Comparison of ENCODE assay signal across 2 cellular contexts in the genomic region with DNA sequence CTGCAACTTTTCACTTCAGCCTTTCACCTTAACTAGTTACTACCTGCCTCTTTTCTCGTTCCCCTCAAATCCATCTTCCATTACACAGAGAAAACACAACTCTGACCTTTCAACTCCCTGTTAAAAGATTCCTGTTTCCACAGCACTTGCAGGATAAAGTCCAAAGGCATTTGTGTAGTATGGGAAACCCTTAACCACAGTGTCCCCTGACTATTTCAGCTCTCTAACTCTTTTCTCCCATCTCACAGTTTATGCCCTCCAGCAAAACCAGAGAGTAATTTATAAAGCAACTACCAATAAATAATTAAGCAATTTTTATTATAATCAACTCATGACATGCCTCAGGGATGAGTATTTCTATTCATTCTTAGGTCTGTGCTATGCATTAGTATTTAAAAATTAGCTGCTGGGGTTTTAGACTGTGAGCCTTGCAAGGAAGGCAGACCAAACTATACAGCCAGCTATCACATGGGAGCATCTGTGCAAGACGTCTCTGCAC.
TF ChIP-seq lines count a peak whose summit lies in the region.

No MANE protein-coding gene starts in this region.

TF ChIP-seq in SK-N-SH, 30 proteins besides CTCF, POLR2A, EP300 and RAD21 (continued from another document):
- TF ChIP-seq, protein P1, sequence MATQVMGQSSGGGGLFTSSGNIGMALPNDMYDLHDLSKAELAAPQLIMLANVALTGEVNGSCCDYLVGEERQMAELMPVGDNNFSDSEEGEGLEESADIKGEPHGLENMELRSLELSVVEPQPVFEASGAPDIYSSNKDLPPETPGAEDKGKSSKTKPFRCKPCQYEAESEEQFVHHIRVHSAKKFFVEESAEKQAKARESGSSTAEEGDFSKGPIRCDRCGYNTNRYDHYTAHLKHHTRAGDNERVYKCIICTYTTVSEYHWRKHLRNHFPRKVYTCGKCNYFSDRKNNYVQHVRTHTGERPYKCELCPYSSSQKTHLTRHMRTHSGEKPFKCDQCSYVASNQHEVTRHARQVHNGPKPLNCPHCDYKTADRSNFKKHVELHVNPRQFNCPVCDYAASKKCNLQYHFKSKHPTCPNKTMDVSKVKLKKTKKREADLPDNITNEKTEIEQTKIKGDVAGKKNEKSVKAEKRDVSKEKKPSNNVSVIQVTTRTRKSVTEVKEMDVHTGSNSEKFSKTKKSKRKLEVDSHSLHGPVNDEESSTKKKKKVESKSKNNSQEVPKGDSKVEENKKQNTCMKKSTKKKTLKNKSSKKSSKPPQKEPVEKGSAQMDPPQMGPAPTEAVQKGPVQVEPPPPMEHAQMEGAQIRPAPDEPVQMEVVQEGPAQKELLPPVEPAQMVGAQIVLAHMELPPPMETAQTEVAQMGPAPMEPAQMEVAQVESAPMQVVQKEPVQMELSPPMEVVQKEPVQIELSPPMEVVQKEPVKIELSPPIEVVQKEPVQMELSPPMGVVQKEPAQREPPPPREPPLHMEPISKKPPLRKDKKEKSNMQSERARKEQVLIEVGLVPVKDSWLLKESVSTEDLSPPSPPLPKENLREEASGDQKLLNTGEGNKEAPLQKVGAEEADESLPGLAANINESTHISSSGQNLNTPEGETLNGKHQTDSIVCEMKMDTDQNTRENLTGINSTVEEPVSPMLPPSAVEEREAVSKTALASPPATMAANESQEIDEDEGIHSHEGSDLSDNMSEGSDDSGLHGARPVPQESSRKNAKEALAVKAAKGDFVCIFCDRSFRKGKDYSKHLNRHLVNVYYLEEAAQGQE (IDR thresholded peaks at IDR 0.05; ENCODE audit: low read depth, low read length): no peak
- TF ChIP-seq CHD2 (IDR thresholded peaks at IDR 0.05; ENCODE audit: low read length, partially characterized antibody) (no peak), GABPA (IDR thresholded peaks at IDR 0.05; ENCODE audit: low read depth) (no peak), SIN3A (IDR thresholded peaks at IDR 0.05; ENCODE audit: borderline replicate concordance, low read depth, low read length) (no peak), ELF1 (IDR thresholded peaks at IDR 0.05) (no peak), MEF2A (IDR thresholded peaks at IDR 0.05; ENCODE audit: borderline replicate concordance, low read depth) (no peak), GATA2 (CRISPR knock-in tag; IDR thresholded peaks at IDR 0.05) (no peak), SMC3 (IDR thresholded peaks at IDR 0.05; ENCODE audit: low read depth, low read length) (no peak), YY1 (IDR thresholded peaks at IDR 0.05; ENCODE audit: low read depth) (no peak), TCF12 (IDR thresholded peaks at IDR 0.05) (no peak), EZH2phosphoT487 (IDR thresholded peaks at IDR 0.05; ENCODE audit: borderline replicate concordance, low read depth) (no peak), TAF1 (IDR thresholded peaks at IDR 0.05; ENCODE audit: borderline replicate concordance, low read depth, low read length) (no peak)
- TF ChIP-seq, protein P2, sequence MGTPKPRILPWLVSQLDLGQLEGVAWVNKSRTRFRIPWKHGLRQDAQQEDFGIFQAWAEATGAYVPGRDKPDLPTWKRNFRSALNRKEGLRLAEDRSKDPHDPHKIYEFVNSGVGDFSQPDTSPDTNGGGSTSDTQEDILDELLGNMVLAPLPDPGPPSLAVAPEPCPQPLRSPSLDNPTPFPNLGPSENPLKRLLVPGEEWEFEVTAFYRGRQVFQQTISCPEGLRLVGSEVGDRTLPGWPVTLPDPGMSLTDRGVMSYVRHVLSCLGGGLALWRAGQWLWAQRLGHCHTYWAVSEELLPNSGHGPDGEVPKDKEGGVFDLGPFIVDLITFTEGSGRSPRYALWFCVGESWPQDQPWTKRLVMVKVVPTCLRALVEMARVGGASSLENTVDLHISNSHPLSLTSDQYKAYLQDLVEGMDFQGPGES (IDR thresholded peaks at IDR 0.05; ENCODE audit: low read depth, low read length): no peak
- TF ChIP-seq, protein P3, sequence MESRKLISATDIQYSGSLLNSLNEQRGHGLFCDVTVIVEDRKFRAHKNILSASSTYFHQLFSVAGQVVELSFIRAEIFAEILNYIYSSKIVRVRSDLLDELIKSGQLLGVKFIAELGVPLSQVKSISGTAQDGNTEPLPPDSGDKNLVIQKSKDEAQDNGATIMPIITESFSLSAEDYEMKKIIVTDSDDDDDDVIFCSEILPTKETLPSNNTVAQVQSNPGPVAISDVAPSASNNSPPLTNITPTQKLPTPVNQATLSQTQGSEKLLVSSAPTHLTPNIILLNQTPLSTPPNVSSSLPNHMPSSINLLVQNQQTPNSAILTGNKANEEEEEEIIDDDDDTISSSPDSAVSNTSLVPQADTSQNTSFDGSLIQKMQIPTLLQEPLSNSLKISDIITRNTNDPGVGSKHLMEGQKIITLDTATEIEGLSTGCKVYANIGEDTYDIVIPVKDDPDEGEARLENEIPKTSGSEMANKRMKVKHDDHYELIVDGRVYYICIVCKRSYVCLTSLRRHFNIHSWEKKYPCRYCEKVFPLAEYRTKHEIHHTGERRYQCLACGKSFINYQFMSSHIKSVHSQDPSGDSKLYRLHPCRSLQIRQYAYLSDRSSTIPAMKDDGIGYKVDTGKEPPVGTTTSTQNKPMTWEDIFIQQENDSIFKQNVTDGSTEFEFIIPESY (IDR thresholded peaks at IDR 0.05; ENCODE audit: borderline replicate concordance, low read depth): no peak
- TF ChIP-seq, protein P4, sequence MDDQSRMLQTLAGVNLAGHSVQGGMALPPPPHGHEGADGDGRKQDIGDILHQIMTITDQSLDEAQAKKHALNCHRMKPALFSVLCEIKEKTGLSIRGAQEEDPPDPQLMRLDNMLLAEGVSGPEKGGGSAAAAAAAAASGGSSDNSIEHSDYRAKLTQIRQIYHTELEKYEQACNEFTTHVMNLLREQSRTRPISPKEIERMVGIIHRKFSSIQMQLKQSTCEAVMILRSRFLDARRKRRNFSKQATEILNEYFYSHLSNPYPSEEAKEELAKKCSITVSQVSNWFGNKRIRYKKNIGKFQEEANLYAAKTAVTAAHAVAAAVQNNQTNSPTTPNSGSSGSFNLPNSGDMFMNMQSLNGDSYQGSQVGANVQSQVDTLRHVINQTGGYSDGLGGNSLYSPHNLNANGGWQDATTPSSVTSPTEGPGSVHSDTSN (IDR thresholded peaks at IDR 0.05): no peak
- TF ChIP-seq, protein P5, sequence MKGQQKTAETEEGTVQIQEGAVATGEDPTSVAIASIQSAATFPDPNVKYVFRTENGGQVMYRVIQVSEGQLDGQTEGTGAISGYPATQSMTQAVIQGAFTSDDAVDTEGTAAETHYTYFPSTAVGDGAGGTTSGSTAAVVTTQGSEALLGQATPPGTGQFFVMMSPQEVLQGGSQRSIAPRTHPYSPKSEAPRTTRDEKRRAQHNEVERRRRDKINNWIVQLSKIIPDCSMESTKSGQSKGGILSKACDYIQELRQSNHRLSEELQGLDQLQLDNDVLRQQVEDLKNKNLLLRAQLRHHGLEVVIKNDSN (IDR thresholded peaks at IDR 0.05; ENCODE audit: borderline replicate concordance, low read depth): no peak

TF ChIP-seq in SK-N-SH treated with all-trans-retinoic acid at 6 μM for 48 hours, 23 proteins besides CTCF, POLR2A, EP300 and RAD21 (continued from another document):
- TF ChIP-seq, protein P6, sequence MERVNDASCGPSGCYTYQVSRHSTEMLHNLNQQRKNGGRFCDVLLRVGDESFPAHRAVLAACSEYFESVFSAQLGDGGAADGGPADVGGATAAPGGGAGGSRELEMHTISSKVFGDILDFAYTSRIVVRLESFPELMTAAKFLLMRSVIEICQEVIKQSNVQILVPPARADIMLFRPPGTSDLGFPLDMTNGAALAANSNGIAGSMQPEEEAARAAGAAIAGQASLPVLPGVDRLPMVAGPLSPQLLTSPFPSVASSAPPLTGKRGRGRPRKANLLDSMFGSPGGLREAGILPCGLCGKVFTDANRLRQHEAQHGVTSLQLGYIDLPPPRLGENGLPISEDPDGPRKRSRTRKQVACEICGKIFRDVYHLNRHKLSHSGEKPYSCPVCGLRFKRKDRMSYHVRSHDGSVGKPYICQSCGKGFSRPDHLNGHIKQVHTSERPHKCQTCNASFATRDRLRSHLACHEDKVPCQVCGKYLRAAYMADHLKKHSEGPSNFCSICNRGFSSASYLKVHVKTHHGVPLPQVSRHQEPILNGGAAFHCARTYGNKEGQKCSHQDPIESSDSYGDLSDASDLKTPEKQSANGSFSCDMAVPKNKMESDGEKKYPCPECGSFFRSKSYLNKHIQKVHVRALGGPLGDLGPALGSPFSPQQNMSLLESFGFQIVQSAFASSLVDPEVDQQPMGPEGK (CRISPR knock-in tag; IDR thresholded peaks at IDR 0.05; ENCODE audit: borderline replicate concordance): no peak
- no peak for TF ChIP-seq ISL1 (CRISPR knock-in tag; IDR thresholded peaks at IDR 0.05)
- TF ChIP-seq ZNF565 (CRISPR knock-in tag; conservative IDR thresholded peaks at IDR 0.05; ENCODE audit: low read depth): no peak
- TF ChIP-seq TOX (CRISPR knock-in tag; IDR thresholded peaks at IDR 0.05; ENCODE audit: borderline replicate concordance): no peak
- TF ChIP-seq ESRRG (CRISPR knock-in tag; IDR thresholded peaks at IDR 0.05): no peak
- TF ChIP-seq ZNF70 (CRISPR knock-in tag; IDR thresholded peaks at IDR 0.05): no peak
- no peak for TF ChIP-seq BACH2 (CRISPR knock-in tag; IDR thresholded peaks at IDR 0.05; ENCODE audit: borderline replicate concordance)
- TF ChIP-seq RARB (CRISPR knock-in tag; IDR thresholded peaks at IDR 0.05): no peak
- no peak for TF ChIP-seq CSDC2 (CRISPR knock-in tag; IDR thresholded peaks at IDR 0.05)
- no peak for TF ChIP-seq ZFP3 (CRISPR knock-in tag; IDR thresholded peaks at IDR 0.05)
- no peak for TF ChIP-seq ARNTL (CRISPR knock-in tag; IDR thresholded peaks at IDR 0.05; ENCODE audit: borderline replicate concordance, low read depth)
- no peak for TF ChIP-seq SNAI2 (CRISPR knock-in tag; IDR thresholded peaks at IDR 0.05)
- TF ChIP-seq, protein P7, sequence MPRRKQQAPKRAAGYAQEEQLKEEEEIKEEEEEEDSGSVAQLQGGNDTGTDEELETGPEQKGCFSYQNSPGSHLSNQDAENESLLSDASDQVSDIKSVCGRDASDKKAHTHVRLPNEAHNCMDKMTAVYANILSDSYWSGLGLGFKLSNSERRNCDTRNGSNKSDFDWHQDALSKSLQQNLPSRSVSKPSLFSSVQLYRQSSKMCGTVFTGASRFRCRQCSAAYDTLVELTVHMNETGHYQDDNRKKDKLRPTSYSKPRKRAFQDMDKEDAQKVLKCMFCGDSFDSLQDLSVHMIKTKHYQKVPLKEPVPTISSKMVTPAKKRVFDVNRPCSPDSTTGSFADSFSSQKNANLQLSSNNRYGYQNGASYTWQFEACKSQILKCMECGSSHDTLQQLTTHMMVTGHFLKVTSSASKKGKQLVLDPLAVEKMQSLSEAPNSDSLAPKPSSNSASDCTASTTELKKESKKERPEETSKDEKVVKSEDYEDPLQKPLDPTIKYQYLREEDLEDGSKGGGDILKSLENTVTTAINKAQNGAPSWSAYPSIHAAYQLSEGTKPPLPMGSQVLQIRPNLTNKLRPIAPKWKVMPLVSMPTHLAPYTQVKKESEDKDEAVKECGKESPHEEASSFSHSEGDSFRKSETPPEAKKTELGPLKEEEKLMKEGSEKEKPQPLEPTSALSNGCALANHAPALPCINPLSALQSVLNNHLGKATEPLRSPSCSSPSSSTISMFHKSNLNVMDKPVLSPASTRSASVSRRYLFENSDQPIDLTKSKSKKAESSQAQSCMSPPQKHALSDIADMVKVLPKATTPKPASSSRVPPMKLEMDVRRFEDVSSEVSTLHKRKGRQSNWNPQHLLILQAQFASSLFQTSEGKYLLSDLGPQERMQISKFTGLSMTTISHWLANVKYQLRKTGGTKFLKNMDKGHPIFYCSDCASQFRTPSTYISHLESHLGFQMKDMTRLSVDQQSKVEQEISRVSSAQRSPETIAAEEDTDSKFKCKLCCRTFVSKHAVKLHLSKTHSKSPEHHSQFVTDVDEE (CRISPR knock-in tag; IDR thresholded peaks at IDR 0.05): no peak
- TF ChIP-seq ZNF8 (CRISPR knock-in tag; IDR thresholded peaks at IDR 0.05): no peak
- no peak for TF ChIP-seq PPARA (CRISPR knock-in tag; IDR thresholded peaks at IDR 0.05; ENCODE audit: borderline replicate concordance)
